Comparison of ENCODE assay signal across 9 cellular contexts in genomic region chr12:857611-858010, GRCh38.
DNase-seq lines count a peak whose midpoint lies in the region; ATAC-seq and TF ChIP-seq lines count a peak whose summit lies in the region.
"Had no signal": no experiment of that assay in that cellular context is flagged by ENCODE, and none has a peak within 500 bp of the region (broad histone marks: within the 10 kb centered on the region; RNA-seq: fewer than 3 reads in every experiment).

No MANE protein-coding gene starts in this region.

- H3K27me3 ChIP-seq in upper lobe of right lung: no peaks in the 10 kb centered on the region

- no peak overlapping the region for H3K4me3 ChIP-seq in upper lobe of right lung

- ATAC-seq in HG02763 (IDR thresholded peaks at IDR 0.05; ENCODE audit: unreplicated experiment) (no peak), upper lobe of right lung (no peak)

- H3K4me1 ChIP-seq in upper lobe of right lung: peaks cover 4% of the 10 kb centered on the region

- DNase-seq in AG08395 (ENCODE audit: low spot score) (peak; percentile 81), HS-5 (ENCODE audit: low read depth) (peak; percentile 64), dermis blood vessel endothelial cell (peak; percentile 19), myocyte (ENCODE audit: low read depth) (peak; percentile 67), NCI-H1930 (lab: John Stamatoyannopoulos, UW) (no peak), upper lobe of right lung (no peak)
- DNase-seq in stimulated activated naive CD4-positive, alpha-beta T cell treated with Interleukin-2 at 50 U/mL for 16 hours (lab: John Stamatoyannopoulos, UW): no peak
- DNase-seq: Karpas-422 had no signal

- H3K36me3 ChIP-seq in upper lobe of right lung: peaks cover 52% of the 10 kb centered on the region

- H3K27ac ChIP-seq in upper lobe of right lung: no peak overlapping the region

- intact Hi-C loops in upper lobe of right lung (cut with DNase I): no loop called here

- no peaks in the 10 kb centered on the region for H3K9me3 ChIP-seq in upper lobe of right lung

- no peak for TF ChIP-seq CTCF in upper lobe of right lung (IDR thresholded peaks at IDR 0.05)

Comparison
In these comparisons a context has a peak if more than half of its experiments do, and no peak if none do; other contexts are left out.
1. DNase-seq: peak in AG08395 (single experiment), HS-5 (single experiment), dermis blood vessel endothelial cell (single experiment) and myocyte (single experiment); none in stimulated activated naive CD4-positive, alpha-beta T cell treated with Interleukin-2 at 50 U/mL for 16 hours (single experiment), NCI-H1930 (0 of 2) and upper lobe of right lung (single experiment).